In genomic region chr22:50581950-50582561, GRCh38 we compare ENCODE assay signal across 6 cellular contexts. TPM values are rescaled to one million over a fixed set of nuclear protein-coding genes. Genes with fewer than 3 reads are reported as not detected.
DNase-seq lines count a peak whose midpoint lies in the region; ATAC-seq and TF ChIP-seq lines count a peak whose summit lies in the region.

No MANE protein-coding gene starts in this region.

- H3K27ac ChIP-seq in iPS DF 6.9 (ENCODE audit: low read length) (no peak overlapping the region), thymus (ENCODE audit: low read depth) (peak overlapping the region; percentile 97)

- H3K4me3 ChIP-seq in iPS DF 6.9 (ENCODE audit: low read length) (peak overlapping the region; percentile 89), thymus (ENCODE audit: low read length) (peak overlapping the region; percentile 80)

- no peaks in the 10 kb centered on the region for H3K9me3 ChIP-seq in iPS DF 6.9 (ENCODE audit: control insufficient read depth, insufficient read depth, low read length)
- H3K9me3 ChIP-seq in thymus (ENCODE audit: control insufficient read depth): no peaks in the 10 kb centered on the region

- H3K27ac Mint-ChIP-seq in WTC11: peak overlapping the region; percentile 41

- no peak for ATAC-seq in WTC11
- no peak for ATAC-seq in GM19023 (IDR thresholded peaks at IDR 0.05; ENCODE audit: unreplicated experiment)

- DNase-seq in activated T-cell treated with anti-CD3 and anti-CD28 coated beads for 48 hours (ENCODE audit: low read depth) (peak; percentile 37), activated T-cell treated with anti-CD3 and anti-CD28 coated beads for 4 hours (no peak), WTC11 (ENCODE audit: low spot score) (no peak), iPS DF 6.9 (ENCODE audit: low read depth, low spot score) (no peak)

- H3K4me1 ChIP-seq in iPS DF 6.9 (ENCODE audit: control insufficient read depth, insufficient read depth, low read length): peaks cover 1% of the 10 kb centered on the region; the same call in 1 of the 2 replicates
- peaks cover 7% of the 10 kb centered on the region for H3K4me1 ChIP-seq in thymus (ENCODE audit: control insufficient read depth, insufficient read depth, low read length)

- no peaks in the 10 kb centered on the region for H3K9me3 Mint-ChIP-seq in WTC11

- peaks cover 14% of the 10 kb centered on the region for H3K27me3 Mint-ChIP-seq in WTC11 (ENCODE audit: low read depth)

- peaks cover 9% of the 10 kb centered on the region for H3K4me1 Mint-ChIP-seq in WTC11

- CTCF ChIA-PET in WTC11 (lab: Charles Lee): interaction anchor here (1.0 to 1.7 kb wide), 10 partner anchors 19 to 193 kb away, joined by 3 to 11 read pairs (median 5); partner anchors contain the start of genes SCO2 and SYCE3

- no peak for TF ChIP-seq CTCF in WTC11 (IDR thresholded peaks at IDR 0.05)

- peaks cover 7% of the 10 kb centered on the region for H3K36me3 Mint-ChIP-seq in WTC11

- no peaks in the 10 kb centered on the region for H3K27me3 ChIP-seq in iPS DF 6.9 (ENCODE audit: control insufficient read depth, insufficient read depth, low read length)
- H3K27me3 ChIP-seq in thymus (ENCODE audit: control insufficient read depth, insufficient read depth): no peaks in the 10 kb centered on the region

- no CpG with 5 or more reads among the region's 45 CpGs for WGBS in iPS DF 6.9 (ENCODE audit: insufficient coverage, insufficient read length)
- WGBS in thymus: 7% methylated on average over 45 of the region's 45 CpGs

- H3K36me3 ChIP-seq in iPS DF 6.9 (ENCODE audit: control insufficient read depth, insufficient read depth, low read length) (no peaks in the 10 kb centered on the region), thymus (ENCODE audit: control insufficient read depth, insufficient read depth) (peaks cover 12% of the 10 kb centered on the region)

- peak overlapping the region; percentile 97 for H3K4me3 Mint-ChIP-seq in WTC11

- POLR2A ChIA-PET in WTC11 (lab: Charles Lee): interaction anchor here (1.0 to 1.4 kb wide), 2 partner anchors 20 to 74 kb away, joined by 4 to 6 read pairs; partner anchors contain the start of genes LMF2 and NCAPH2

TF ChIP-seq in WTC11, 78 proteins besides CTCF, POLR2A, EP300 and RAD21:
- TF ChIP-seq ARID4B (CRISPR knock-in tag; IDR thresholded peaks at IDR 0.05; ENCODE audit: borderline replicate concordance) (no peak), JUN (CRISPR knock-in tag; IDR thresholded peaks at IDR 0.05) (no peak), TEAD1 (CRISPR knock-in tag; IDR thresholded peaks at IDR 0.05) (no peak), ELF4 (CRISPR knock-in tag; IDR thresholded peaks at IDR 0.05; ENCODE audit: low read depth) (no peak), ZNF121 (CRISPR knock-in tag; IDR thresholded peaks at IDR 0.05) (peak; percentile 96), GTF2I (CRISPR knock-in tag; conservative IDR thresholded peaks at IDR 0.05) (peak; percentile 68; the same call in 1 of the 2 replicates)

RNA-seq across cellular contexts. Expression of gene CHKB, which starts 0.6 kb away (rescaled TPM):
- total RNA-seq in WTC11 (2021): 75.4 to 80.0 TPM (median 76.1 TPM) in 3 replicates
- polyA plus RNA-seq in thymus: 299 TPM

RNA-seq across cellular contexts. Expression of gene CPT1B, which starts 3.8 kb away (rescaled TPM):
- total RNA-seq in WTC11 (2021): 33.7 to 47.8 TPM (median 47.4 TPM) in 3 replicates
- 74.1 TPM for polyA plus RNA-seq in thymus

RNA-seq across cellular contexts. Expression of gene MAPK8IP2, which starts 18.5 kb away (rescaled TPM):
- total RNA-seq in WTC11 (2021): 1.8 to 4.9 TPM (median 1.9 TPM) in 3 replicates
- 0.96 TPM for polyA plus RNA-seq in thymus

RNA-seq across cellular contexts. Expression of gene SYCE3, which starts 19.3 kb away (rescaled TPM):
- 0.46 to 0.89 TPM (median 0.85 TPM) in 3 replicates for total RNA-seq in WTC11 (2021)
- polyA plus RNA-seq in thymus: 1.1 TPM

RNA-seq across cellular contexts. Expression of gene KLHDC7B, which starts 36.4 kb away (rescaled TPM):
- not detected in 3 replicates for total RNA-seq in WTC11 (2021)
- 23.4 TPM for polyA plus RNA-seq in thymus
